8 cellular contexts compared by ENCODE assay signal in the genomic region with DNA sequence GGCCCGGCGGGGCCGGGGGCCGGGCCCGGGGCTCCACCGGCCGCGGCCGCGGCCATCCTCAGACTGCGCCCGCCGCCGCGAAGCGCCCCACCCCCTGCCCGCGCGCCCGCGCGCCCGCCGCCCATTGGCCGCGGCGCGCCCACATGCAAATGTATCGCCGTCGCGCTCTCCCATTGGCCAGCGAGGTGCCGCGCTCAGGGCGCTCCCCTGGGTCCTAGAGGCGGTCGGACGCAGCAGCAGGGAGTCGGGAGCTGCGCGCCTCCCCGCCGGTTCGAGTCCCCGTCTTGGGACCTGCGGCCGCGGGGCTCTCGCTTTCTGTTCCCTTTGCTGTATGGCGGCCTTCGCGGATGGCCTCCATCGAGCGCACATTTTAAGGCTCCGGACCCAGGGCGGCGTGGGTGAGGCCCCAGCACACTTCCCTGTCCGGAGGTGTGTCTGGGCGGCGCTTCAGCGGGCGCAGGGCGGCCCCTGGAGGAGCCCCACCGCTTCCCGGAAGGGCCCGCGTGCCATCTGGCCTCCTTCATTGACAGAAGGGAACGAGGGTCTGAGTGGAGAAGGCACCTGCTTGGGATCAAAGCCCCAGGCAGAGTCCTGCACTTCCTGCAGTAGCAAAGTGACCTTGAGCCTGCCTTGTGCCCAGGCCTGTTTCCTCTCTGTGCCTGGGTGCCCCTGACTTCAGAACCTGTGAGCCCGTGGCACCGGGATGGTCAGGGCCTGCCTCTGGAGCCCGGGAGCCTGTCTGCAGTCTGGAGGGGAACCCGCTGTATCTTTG.
A peak's percentile ranks its signal among the peaks of the same experiment; 100 is the strongest.
DNase-seq lines count a peak whose midpoint lies in the region; ATAC-seq and TF ChIP-seq lines count a peak whose summit lies in the region.

A gene with protein sequence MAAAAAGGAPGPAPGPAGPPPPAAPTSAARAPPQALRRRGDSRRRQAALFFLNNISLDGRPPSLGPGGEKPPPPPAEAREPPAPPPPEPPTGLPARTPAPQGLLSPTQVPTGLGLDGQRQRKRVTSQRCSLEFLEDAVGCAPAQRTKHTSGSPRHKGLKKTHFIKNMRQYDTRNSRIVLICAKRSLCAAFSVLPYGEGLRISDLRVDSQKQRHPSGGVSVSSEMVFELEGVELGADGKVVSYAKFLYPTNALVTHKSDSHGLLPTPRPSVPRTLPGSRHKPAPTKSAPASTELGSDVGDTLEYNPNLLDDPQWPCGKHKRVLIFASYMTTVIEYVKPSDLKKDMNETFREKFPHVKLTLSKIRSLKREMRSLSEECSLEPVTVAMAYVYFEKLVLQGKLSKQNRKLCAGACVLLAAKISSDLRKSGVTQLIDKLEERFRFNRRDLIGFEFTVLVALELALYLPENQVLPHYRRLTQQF (minus strand): TSS at position 65 of the 772 bp plus-strand sequence. CDS start 9 bp downstream, at position 56.

- peak; percentile 84 for DNase-seq in NK-92 treated with Interleukin-12 subunit alpha and Interleukin-12 subunit beta, amount 100 ng/mL, for 24 hours (lab: John Stamatoyannopoulos, UW)
- DNase-seq in NK-92 (lab: John Stamatoyannopoulos, UW; ENCODE audit: unreplicated experiment) (no peak), NCI-H2029 (lab: John Stamatoyannopoulos, UW) (peak; percentile 89), T-helper 9 cell (peak; percentile 83), astrocyte of the hippocampus (ENCODE audit: low read depth, low spot score) (peak; percentile 98), hippocampal formation (lab: John Stamatoyannopoulos, UW) (peak; percentile 79 to 92), retinal pigment epithelial cell (ENCODE audit: low read depth) (peak; percentile 76)

- H3K4me3 ChIP-seq in retinal pigment epithelial cell (ENCODE audit: low read length): peak within 1 kb of the TSS; percentile 62

- no peak for TF ChIP-seq CTCF in retinal pigment epithelial cell (conservative IDR thresholded peaks at IDR 0.05; ENCODE audit: low read depth, low read length)

- ATAC-seq in HG02981 (IDR thresholded peaks at IDR 0.05; ENCODE audit: unreplicated experiment): peak; percentile 83
